In the genomic region with DNA sequence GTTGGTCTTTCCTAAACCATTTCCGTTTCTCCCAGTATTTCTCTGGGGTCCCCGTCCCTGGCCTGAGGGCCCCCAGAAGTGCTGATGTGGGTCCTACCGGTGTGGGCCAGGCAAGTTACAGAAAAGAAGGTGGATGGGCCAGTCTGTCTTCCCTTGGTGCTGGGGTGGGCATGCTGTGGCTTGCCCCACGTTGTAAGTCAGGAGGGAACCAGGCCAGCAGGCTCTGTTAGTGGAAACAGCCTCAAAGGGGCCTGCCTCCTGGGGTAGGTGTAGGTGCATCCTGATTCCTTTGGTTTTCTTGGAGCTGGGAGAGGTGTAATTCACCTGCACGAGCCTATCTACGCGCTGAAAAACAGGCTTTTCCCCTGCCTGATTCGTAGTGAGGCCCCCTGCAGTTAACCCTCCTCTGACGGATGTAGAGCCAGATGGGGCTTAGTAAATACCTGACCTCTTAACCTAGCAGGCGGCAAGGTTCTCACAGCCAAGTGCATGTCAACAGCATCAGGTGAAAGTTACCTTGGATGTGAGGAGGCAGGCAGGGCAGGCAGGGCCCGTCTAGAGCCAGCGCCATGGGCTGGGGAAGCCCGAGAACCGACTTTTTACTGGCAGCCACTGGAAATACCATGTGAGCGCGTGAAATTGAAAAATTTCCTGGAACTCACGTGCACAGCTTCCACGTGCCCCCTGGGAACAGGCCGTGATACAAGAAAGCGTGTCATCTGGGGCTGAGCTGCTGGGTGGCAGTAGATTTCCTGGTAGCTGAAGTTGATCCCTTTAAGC, we compare ENCODE assay signal across 8 cellular contexts. TPM values are rescaled to one million over a fixed set of nuclear protein-coding genes. Genes with fewer than 3 reads are reported as not detected.
A peak's percentile ranks its signal among the peaks of the same experiment; 100 is the strongest.
DNase-seq lines count a peak whose midpoint lies in the region; ATAC-seq lines count a peak whose summit lies in the region.
"Not testable (repeated sequence)": the region's sequence is repeated elsewhere in the genome, so short reads cannot be mapped to it uniquely, and the experiment has no call there.

No MANE protein-coding gene starts in this region.

- not testable (repeated sequence) for H3K27ac Mint-ChIP-seq in activated CD8-positive, alpha-beta memory T cell treated with anti-CD3 and anti-CD28 coated beads, Interleukin-2, amount 10 ng/mL, durations not matched to agents 7 days and 5 days; stimulated activated naive CD8-positive, alpha-beta T cell treated with anti-CD3 and anti-CD28 coated beads, Interleukin-15, amount 100 ng/mL, for 72 hours

- intact Hi-C loops in left cardiac atrium (cut with DNase I): not testable (repeated sequence)

- H3K27me3 Mint-ChIP-seq in activated CD8-positive, alpha-beta memory T cell treated with anti-CD3 and anti-CD28 coated beads, Interleukin-2, amount 10 ng/mL, durations not matched to agents 7 days and 5 days; stimulated activated naive CD8-positive, alpha-beta T cell treated with anti-CD3 and anti-CD28 coated beads, Interleukin-15, amount 100 ng/mL, for 72 hours: not testable (repeated sequence)

- DNase-seq in activated CD8-positive, alpha-beta memory T cell treated with anti-CD3 and anti-CD28 coated beads, Interleukin-2, amount 10 ng/mL, durations not matched to agents 7 days and 5 days; left cardiac atrium; stimulated activated naive CD8-positive, alpha-beta T cell treated with anti-CD3 and anti-CD28 coated beads, Interleukin-15, amount 100 ng/mL, for 72 hours: not testable (repeated sequence)

- H3K36me3 Mint-ChIP-seq in activated CD8-positive, alpha-beta memory T cell treated with anti-CD3 and anti-CD28 coated beads, Interleukin-2, amount 10 ng/mL, durations not matched to agents 7 days and 5 days: not testable (repeated sequence)

- H3K4me1 Mint-ChIP-seq in activated CD8-positive, alpha-beta memory T cell treated with anti-CD3 and anti-CD28 coated beads, Interleukin-2, amount 10 ng/mL, durations not matched to agents 7 days and 5 days; stimulated activated naive CD8-positive, alpha-beta T cell treated with anti-CD3 and anti-CD28 coated beads, Interleukin-15, amount 100 ng/mL, for 72 hours: not testable (repeated sequence)

- H3K4me3 Mint-ChIP-seq in activated CD8-positive, alpha-beta memory T cell treated with anti-CD3 and anti-CD28 coated beads, Interleukin-2, amount 10 ng/mL, durations not matched to agents 7 days and 5 days; stimulated activated naive CD8-positive, alpha-beta T cell treated with anti-CD3 and anti-CD28 coated beads, Interleukin-15, amount 100 ng/mL, for 72 hours: not testable (repeated sequence)

- ATAC-seq in GM18861 (IDR thresholded peaks at IDR 0.05; ENCODE audit: unreplicated experiment) (peak; percentile 13), GM21360 (IDR thresholded peaks at IDR 0.05; ENCODE audit: unreplicated experiment) (peak; percentile 13), HG02588 (IDR thresholded peaks at IDR 0.05; ENCODE audit: unreplicated experiment) (peak; percentile 5), HG03095 (IDR thresholded peaks at IDR 0.05; ENCODE audit: unreplicated experiment) (peak; percentile 9), HG03571 (IDR thresholded peaks at IDR 0.05; ENCODE audit: unreplicated experiment) (peak; percentile 1), left cardiac atrium (peak; percentile 68 to 71)
- peak; percentile 31 for ATAC-seq in activated CD8-positive, alpha-beta memory T cell treated with anti-CD3 and anti-CD28 coated beads, Interleukin-2, amount 10 ng/mL, durations not matched to agents 7 days and 5 days
- peak; percentile 53 for ATAC-seq in stimulated activated naive CD8-positive, alpha-beta T cell treated with anti-CD3 and anti-CD28 coated beads, Interleukin-15, amount 100 ng/mL, for 72 hours

- CTCF ChIA-PET in activated CD8-positive, alpha-beta memory T cell treated with anti-CD3 and anti-CD28 coated beads, Interleukin-2, amount 10 ng/mL, durations not matched to agents 7 days and 5 days (lab: Charles Lee): not testable (repeated sequence)

- not testable (repeated sequence) for H3K9me3 Mint-ChIP-seq in activated CD8-positive, alpha-beta memory T cell treated with anti-CD3 and anti-CD28 coated beads, Interleukin-2, amount 10 ng/mL, durations not matched to agents 7 days and 5 days (ENCODE audit: low read depth); stimulated activated naive CD8-positive, alpha-beta T cell treated with anti-CD3 and anti-CD28 coated beads, Interleukin-15, amount 100 ng/mL, for 72 hours

RNA-seq across cellular contexts. Expression of a gene that starts 24.3 kb away (rescaled TPM):
- 1 to 10 TPM in 1 of 2 experiments, not detected in 1; 1.1 TPM for total RNA-seq in activated CD8-positive, alpha-beta memory T cell treated with anti-CD3 and anti-CD28 coated beads, Interleukin-2, amount 10 ng/mL, durations not matched to agents 7 days and 5 days
- 10 to 100 TPM in 1 of 2 donors, 1 to 10 TPM in 1; 3.7 to 33.8 TPM for total RNA-seq in left cardiac atrium

RNA-seq across cellular contexts. Expression of a gene that starts 24.5 kb away (rescaled TPM):
- total RNA-seq in activated CD8-positive, alpha-beta memory T cell treated with anti-CD3 and anti-CD28 coated beads, Interleukin-2, amount 10 ng/mL, durations not matched to agents 7 days and 5 days: 10 to 100 TPM; 31.2 to 43.8 TPM
- total RNA-seq in left cardiac atrium: 10 to 100 TPM in 1 of 2 donors, 1 to 10 TPM in 1; 8.5 to 11.4 TPM

RNA-seq across cellular contexts. Expression of a gene that starts 57.1 kb away (rescaled TPM):
- total RNA-seq in activated CD8-positive, alpha-beta memory T cell treated with anti-CD3 and anti-CD28 coated beads, Interleukin-2, amount 10 ng/mL, durations not matched to agents 7 days and 5 days: under 1 TPM in 1 of 2 experiments, not detected in 1; 0.52 TPM
- total RNA-seq in left cardiac atrium: under 1 TPM; 0.12 to 0.34 TPM

Comparison
In these comparisons a context has a peak if more than half of its experiments do, and no peak if none do; other contexts are left out.
1. ATAC-seq: peak in every context shown above with its lines; median percentile 70 in left cardiac atrium; 53 in stimulated activated naive CD8-positive, alpha-beta T cell treated with anti-CD3 and anti-CD28 coated beads, Interleukin-15, amount 100 ng/mL, for 72 hours; 31 in activated CD8-positive, alpha-beta memory T cell treated with anti-CD3 and anti-CD28 coated beads, Interleukin-2, amount 10 ng/mL, durations not matched to agents 7 days and 5 days; 13 in GM18861; 13 in GM21360; 9 in HG03095; 5 in HG02588; 1 in HG03571.